Comparison of ENCODE assay signal across 11 cellular contexts in the genomic region with DNA sequence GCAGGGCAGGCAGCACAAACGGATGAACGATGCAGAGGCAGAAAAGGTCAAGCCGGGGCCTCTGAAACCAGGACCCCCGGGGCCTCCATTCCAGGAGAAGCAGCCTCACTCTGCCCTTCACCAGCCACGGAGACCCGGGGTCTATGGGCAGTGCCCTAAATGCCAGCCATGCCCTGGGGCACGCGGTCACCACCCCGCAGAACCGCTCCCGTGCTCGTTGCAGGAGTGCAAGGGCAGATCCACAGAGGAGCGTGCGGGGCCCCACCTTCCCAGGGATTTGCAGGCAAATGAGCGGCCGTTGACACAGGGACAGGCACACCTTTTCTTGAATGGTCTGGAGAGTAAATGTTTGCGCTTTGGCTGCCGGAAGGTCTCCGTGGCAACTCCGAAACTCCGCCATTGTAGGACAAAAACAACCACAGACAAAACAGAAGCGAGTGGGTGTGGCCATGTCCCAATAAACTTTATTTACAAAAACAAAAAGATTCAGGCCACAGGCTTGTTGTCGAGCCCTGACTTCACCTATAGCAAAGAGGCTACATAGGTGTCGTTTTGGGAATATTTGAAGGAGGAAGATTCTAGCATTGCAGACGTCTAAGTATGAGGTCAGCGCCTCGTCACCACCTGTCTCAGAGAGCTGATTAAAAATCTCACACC.
"Had no signal": no experiment of that assay in that cellular context is flagged by ENCODE, and none has a peak within 500 bp of the region (broad histone marks: within the 10 kb centered on the region; RNA-seq: fewer than 3 reads in every experiment).

No MANE protein-coding gene starts in this region.

- H3K27me3 ChIP-seq: hepatocyte had no signal

- DNase-seq: activated CD4-positive, alpha-beta memory T cell treated with anti-CD3 and anti-CD28 coated beads, Interleukin-2, amount 10 ng/mL, durations not matched to agents 7 days and 5 days; activated T-cell treated with anti-CD3 and anti-CD28 coated beads, Interleukin-2, amount 50 U/mL, for 72 hours; erythroblast; kidney; retina; stimulated activated CD4-positive, alpha-beta T cell treated with anti-CD3 and anti-CD28 coated beads, Interleukin-4, amount 100 ng/mL, for 4 hours; stomach had no signal

- H3K9me3 ChIP-seq: stomach had no signal

- H3K27ac Mint-ChIP-seq: activated CD4-positive, alpha-beta memory T cell treated with anti-CD3 and anti-CD28 coated beads, Interleukin-2, amount 10 ng/mL, durations not matched to agents 7 days and 5 days; activated T-cell treated with anti-CD3 and anti-CD28 coated beads, Interleukin-2, amount 50 U/mL, for 72 hours; dendritic cell treated with granulocyte-macrophage colony-stimulating factor and Interleukin-4, amounts not matched to agents 40 ng/mL and 50 ng/mL, for 4 days had no signal

- H3K4me3 ChIP-seq: hepatocyte, stomach had no signal

- ATAC-seq: activated T-cell treated with anti-CD3 and anti-CD28 coated beads, Interleukin-2, amount 50 U/mL, for 72 hours had no signal

- H3K27ac ChIP-seq: hepatocyte, parathyroid adenoma, stomach had no signal

- H3K36me3 ChIP-seq: stomach had no signal

- H3K4me1 ChIP-seq: parathyroid adenoma had no signal

- H3K4me3 Mint-ChIP-seq: activated CD4-positive, alpha-beta memory T cell treated with anti-CD3 and anti-CD28 coated beads, Interleukin-2, amount 10 ng/mL, durations not matched to agents 7 days and 5 days; activated T-cell treated with anti-CD3 and anti-CD28 coated beads, Interleukin-2, amount 50 U/mL, for 72 hours; central memory CD8-positive, alpha-beta T cell; dendritic cell treated with granulocyte-macrophage colony-stimulating factor and Interleukin-4, amounts not matched to agents 40 ng/mL and 50 ng/mL, for 4 days had no signal

- H3K4me1 Mint-ChIP-seq: central memory CD8-positive, alpha-beta T cell had no signal

- H3K9me3 Mint-ChIP-seq: activated CD4-positive, alpha-beta memory T cell treated with anti-CD3 and anti-CD28 coated beads, Interleukin-2, amount 10 ng/mL, durations not matched to agents 7 days and 5 days; activated T-cell treated with anti-CD3 and anti-CD28 coated beads, Interleukin-2, amount 50 U/mL, for 72 hours; central memory CD8-positive, alpha-beta T cell; dendritic cell treated with granulocyte-macrophage colony-stimulating factor and Interleukin-4, amounts not matched to agents 40 ng/mL and 50 ng/mL, for 4 days had no signal

- H3K27me3 Mint-ChIP-seq: activated CD4-positive, alpha-beta memory T cell treated with anti-CD3 and anti-CD28 coated beads, Interleukin-2, amount 10 ng/mL, durations not matched to agents 7 days and 5 days had no signal
